In genomic region chr12:53739285-53740129, GRCh38 we compare ENCODE assay signal across 9 cellular contexts. TPM values are rescaled to one million over a fixed set of nuclear protein-coding genes. Genes with fewer than 3 reads are reported as not detected.
DNase-seq lines count a peak whose midpoint lies in the region; ATAC-seq and TF ChIP-seq lines count a peak whose summit lies in the region.
"Had no signal": no experiment of that assay in that cellular context is flagged by ENCODE, and none has a peak within 500 bp of the region (broad histone marks: within the 10 kb centered on the region; RNA-seq: fewer than 3 reads in every experiment).

No MANE protein-coding gene starts in this region.

- H3K27ac ChIP-seq in mesenchymal stem cell (ENCODE audit: low read length, poor library complexity, severe bottlenecking) (no peak overlapping the region), mesendoderm (ENCODE audit: low read depth, low read length) (no peak overlapping the region)

- H2BK5ac ChIP-seq in mesenchymal stem cell (ENCODE audit: low read depth, low read length, poor library complexity, severe bottlenecking) (no peak overlapping the region), mesendoderm (ENCODE audit: low read length) (no peak overlapping the region)

- no peak for TF ChIP-seq CTCF in brain (conservative IDR thresholded peaks at IDR 0.05)

- H3K4me3 ChIP-seq in mesenchymal stem cell (ENCODE audit: insufficient read depth in 1 of 2, low read depth in 1 of 2, low read length in 2 of 2) (peak overlapping the region in 1 of 2 experiments; percentile 65), mesendoderm (ENCODE audit: low read length) (no peak overlapping the region)

- no peaks in the 10 kb centered on the region for H3K79me2 ChIP-seq in mesendoderm (ENCODE audit: control insufficient read depth, insufficient read depth, low read length)

- peaks cover 53% of the 10 kb centered on the region for H3K27me3 Mint-ChIP-seq in stimulated activated naive CD8-positive, alpha-beta T cell treated with anti-CD3 and anti-CD28 coated beads, Interleukin-15, Interleukin-2, amounts not matched to agents 100 ng/mL and 50 ng/mL, for 24 hours
- peaks cover 54% of the 10 kb centered on the region for H3K27me3 Mint-ChIP-seq in brain

- H2AFZ ChIP-seq in mesenchymal stem cell (ENCODE audit: low read depth, low read length), result no peak overlapping the region

- H4K5ac ChIP-seq in mesendoderm (ENCODE audit: low read length), result no peak overlapping the region

- no peaks in the 10 kb centered on the region for H3K36me3 Mint-ChIP-seq in stimulated activated naive CD8-positive, alpha-beta T cell treated with anti-CD3 and anti-CD28 coated beads, Interleukin-15, Interleukin-2, amounts not matched to agents 100 ng/mL and 50 ng/mL, for 24 hours (ENCODE audit: low read depth)
- H3K36me3 Mint-ChIP-seq in brain, result no peaks in the 10 kb centered on the region

- no peak overlapping the region for H2AK5ac ChIP-seq in mesenchymal stem cell (ENCODE audit: low read length, severe bottlenecking)
- H2AK5ac ChIP-seq in mesendoderm (ENCODE audit: low read length), result no peak overlapping the region

- H3K56ac ChIP-seq in mesendoderm (ENCODE audit: low read length), result no peak overlapping the region

- H3K18ac ChIP-seq in mesenchymal stem cell (ENCODE audit: low read depth in 1 of 2, low read length in 2 of 2), result no peak overlapping the region
- no peak overlapping the region for H3K18ac ChIP-seq in mesendoderm (ENCODE audit: low read length)

- H4K91ac ChIP-seq in mesenchymal stem cell (ENCODE audit: low read length), result no peak overlapping the region

- H3K9me3 ChIP-seq in mesenchymal stem cell (ENCODE audit: control insufficient read depth, low read length), result no peaks in the 10 kb centered on the region

- H3K27me3 ChIP-seq in mesenchymal stem cell (ENCODE audit: control insufficient read depth in 1 of 2, insufficient read depth in 1 of 2, low read length in 2 of 2) (peaks cover 86 to 92% of the 10 kb centered on the region in 2 experiments), mesendoderm (ENCODE audit: insufficient read depth, low read length, poor library complexity) (peaks cover 26% of the 10 kb centered on the region)

- H3K4me2 ChIP-seq in mesenchymal stem cell (ENCODE audit: low read length, poor library complexity, severe bottlenecking), result peak overlapping the region; percentile 52
- H3K4me2 ChIP-seq in mesendoderm (ENCODE audit: low read length), result no peak overlapping the region

- H4K8ac ChIP-seq in mesenchymal stem cell (ENCODE audit: low read length) (no peak overlapping the region), mesendoderm (ENCODE audit: low read depth, low read length) (no peak overlapping the region)

- no peak overlapping the region for H3K14ac ChIP-seq in mesenchymal stem cell (ENCODE audit: low read length in 2 of 2)

- 5% methylated on average over 24 of the region's 46 CpGs for WGBS in mesenchymal stem cell
- no CpG with 5 or more reads among the region's 46 CpGs for WGBS in mesendoderm (ENCODE audit: extremely low coverage, insufficient coverage, low lambda C conversion rate)

- H3K23ac ChIP-seq in mesenchymal stem cell (ENCODE audit: low read length in 2 of 2) (no peak overlapping the region), mesendoderm (ENCODE audit: low read length) (no peak overlapping the region)

- H3K36me3 ChIP-seq in mesenchymal stem cell (ENCODE audit: control insufficient read depth in 1 of 2, insufficient read depth in 2 of 2, low read depth in 1 of 2, low read length in 2 of 2) (no peaks in the 10 kb centered on the region), mesendoderm (ENCODE audit: control insufficient read depth, insufficient read depth, low read length) (no peaks in the 10 kb centered on the region)

- H3K4me1 Mint-ChIP-seq in stimulated activated naive CD8-positive, alpha-beta T cell treated with anti-CD3 and anti-CD28 coated beads, Interleukin-15, Interleukin-2, amounts not matched to agents 100 ng/mL and 50 ng/mL, for 24 hours (ENCODE audit: low read depth), result peaks cover 15% of the 10 kb centered on the region
- peaks cover 65% of the 10 kb centered on the region for H3K4me1 Mint-ChIP-seq in brain

- H3K27ac Mint-ChIP-seq in stimulated activated naive CD8-positive, alpha-beta T cell treated with anti-CD3 and anti-CD28 coated beads, Interleukin-15, Interleukin-2, amounts not matched to agents 100 ng/mL and 50 ng/mL, for 24 hours, result no peak overlapping the region
- H3K27ac Mint-ChIP-seq in brain, result peak overlapping the region in 4 of 5 experiments; percentile 45 to 94 (median 64)

- ATAC-seq in stimulated activated naive CD8-positive, alpha-beta T cell treated with anti-CD3 and anti-CD28 coated beads, Interleukin-15, Interleukin-2, amounts not matched to agents 100 U/mL and 50 U/mL, for 24 hours, result no peak
- ATAC-seq in HG02763 (IDR thresholded peaks at IDR 0.05; ENCODE audit: unreplicated experiment), result no peak
- ATAC-seq in GM18867 (IDR thresholded peaks at IDR 0.05; ENCODE audit: unreplicated experiment), result no peak

- no peak for DNase-seq in stimulated activated naive CD8-positive, alpha-beta T cell treated with anti-CD3 and anti-CD28 coated beads, Interleukin-15, Interleukin-2, amounts not matched to agents 100 U/mL and 50 U/mL, for 24 hours
- no peak for DNase-seq in mesenchymal stem cell
- DNase-seq in mesendoderm, result no peak
- no peak for DNase-seq in T1000 (lab: John Stamatoyannopoulos, UW)
- DNase-seq: DND-41 had no signal

- no peaks in the 10 kb centered on the region for H3K9me3 Mint-ChIP-seq in stimulated activated naive CD8-positive, alpha-beta T cell treated with anti-CD3 and anti-CD28 coated beads, Interleukin-15, Interleukin-2, amounts not matched to agents 100 ng/mL and 50 ng/mL, for 24 hours
- peaks cover 0 to 5% (median 0%) of the 10 kb centered on the region in 5 experiments for H3K9me3 Mint-ChIP-seq in brain

- H3K4me3 Mint-ChIP-seq in stimulated activated naive CD8-positive, alpha-beta T cell treated with anti-CD3 and anti-CD28 coated beads, Interleukin-15, Interleukin-2, amounts not matched to agents 100 ng/mL and 50 ng/mL, for 24 hours, result peak overlapping the region; percentile 33
- peak overlapping the region in 4 of 5 experiments; percentile 74 to 79 (median 77) for H3K4me3 Mint-ChIP-seq in brain

- H2BK15ac ChIP-seq in mesenchymal stem cell (ENCODE audit: low read depth, poor library complexity, severe bottlenecking) (no peak overlapping the region), mesendoderm (replicated peaks; ENCODE audit: low read depth) (no peak overlapping the region)

- peak overlapping the region; percentile 22 for H3K9ac ChIP-seq in mesenchymal stem cell (ENCODE audit: low read length)
- H3K9ac ChIP-seq in mesendoderm (ENCODE audit: low read length), result no peak overlapping the region

- H2BK120ac ChIP-seq in mesenchymal stem cell (ENCODE audit: low read depth, low read length) (no peak overlapping the region), mesendoderm (ENCODE audit: low read depth, low read length) (no peak overlapping the region)

- peaks cover 14% of the 10 kb centered on the region for H3K4me1 ChIP-seq in mesenchymal stem cell (ENCODE audit: control insufficient read depth, insufficient read depth, low read depth, low read length)
- H3K4me1 ChIP-seq in mesendoderm (ENCODE audit: control insufficient read depth, low read depth, low read length), result no peaks in the 10 kb centered on the region

- H3K79me1 ChIP-seq in mesenchymal stem cell (replicated peaks; ENCODE audit: low read length, poor library complexity, severe bottlenecking) (no peaks in the 10 kb centered on the region), mesendoderm (ENCODE audit: low read length) (no peaks in the 10 kb centered on the region)

- H3K4ac ChIP-seq in mesenchymal stem cell (ENCODE audit: low read depth in 1 of 2, low read length in 2 of 2) (no peak overlapping the region), mesendoderm (ENCODE audit: low read depth, low read length) (no peak overlapping the region)

- no peak overlapping the region for H2BK12ac ChIP-seq in mesenchymal stem cell (ENCODE audit: low read length in 2 of 2)

RNA-seq across cellular contexts. Expression of gene CALCOCO1, which starts 12.3 kb away (rescaled TPM):
- 122 TPM for polyA plus RNA-seq in brain (ENCODE audit: insufficient read depth, low read depth, low replicate concordance)
- polyA plus RNA-seq in mesenchymal stem cell (2013, experiment 1 of 2), result 52.6 TPM
- 49.8 TPM for polyA plus RNA-seq in mesenchymal stem cell (2013, experiment 2 of 2)
- polyA plus RNA-seq in mesendoderm (2013, experiment 1 of 2), result 8.5 TPM
- 8.9 TPM for polyA plus RNA-seq in mesendoderm (2013, experiment 2 of 2)

RNA-seq across cellular contexts. Expression of gene CISTR, which starts 12.3 kb away (rescaled TPM):
- polyA plus RNA-seq in brain (ENCODE audit: insufficient read depth, low read depth, low replicate concordance), result not detected
- not detected for polyA plus RNA-seq in mesenchymal stem cell (2013, experiment 1 of 2)
- polyA plus RNA-seq in mesenchymal stem cell (2013, experiment 2 of 2), result not detected
- not detected for polyA plus RNA-seq in mesendoderm (2013, experiment 1 of 2)
- polyA plus RNA-seq in mesendoderm (2013, experiment 2 of 2), result 0.11 TPM
